ENCODE assay signal across 1 cellular context in genomic region chr11:28877366-28877765, GRCh38.
TF ChIP-seq lines count a peak whose summit lies in the region.

No MANE protein-coding gene starts in this region.

TF ChIP-seq in IMR-90, 13 proteins besides CTCF, POLR2A, EP300 and RAD21 (continued from another document):
- TF ChIP-seq MXI1 (IDR thresholded peaks at IDR 0.05; ENCODE audit: borderline replicate concordance, low read depth, low read length) (no peak), RFX5 (IDR thresholded peaks at IDR 0.05; ENCODE audit: low read depth, low read length) (no peak)
